24 cellular contexts compared by ENCODE assay signal in the genomic region with DNA sequence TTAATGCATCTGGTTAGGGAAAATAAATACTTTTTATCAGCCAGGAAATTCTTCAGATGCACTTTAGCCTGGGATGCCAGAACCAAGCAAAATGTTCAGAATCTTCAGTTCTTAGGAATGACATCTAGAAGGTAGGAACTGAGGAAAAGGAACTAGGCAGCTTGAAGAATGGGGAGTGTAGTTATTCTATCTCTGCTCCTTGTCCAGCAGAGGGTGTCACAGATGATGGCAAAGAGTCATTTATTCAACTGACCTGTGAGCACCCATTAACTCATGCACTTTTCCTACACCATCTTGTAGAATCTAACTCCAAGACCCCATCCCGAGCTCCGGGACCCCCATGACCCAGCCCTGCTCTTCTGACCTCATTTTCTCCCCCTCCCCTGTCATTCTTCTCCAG.
DNase-seq lines count a peak whose midpoint lies in the region; ATAC-seq, FAIRE-seq and TF ChIP-seq lines count a peak whose summit lies in the region.
"Had no signal": no experiment of that assay in that cellular context is flagged by ENCODE, and none has a peak within 500 bp of the region (broad histone marks: within the 10 kb centered on the region; RNA-seq: fewer than 3 reads in every experiment).

No MANE protein-coding gene starts in this region.

- no peak overlapping the region for H2AFZ ChIP-seq in H9 (ENCODE audit: low read length)

- no peak overlapping the region for H2BK20ac ChIP-seq in H9 (ENCODE audit: low read depth, low read length, poor library complexity, severe bottlenecking)

- no peaks in the 10 kb centered on the region for H3K79me1 ChIP-seq in H9 (ENCODE audit: insufficient read depth, low read depth, low read length, poor library complexity, severe bottlenecking)
- H3K79me1 ChIP-seq in mesendoderm (ENCODE audit: low read length): no peaks in the 10 kb centered on the region

- H3K56ac ChIP-seq in H9 (ENCODE audit: insufficient read length, low read depth, low read length): no peak overlapping the region
- H3K56ac ChIP-seq in mesendoderm (ENCODE audit: low read length): no peak overlapping the region

- DNase-seq in H9 (no peak), SW480 (ENCODE audit: low spot score) (peak; percentile 9), mesendoderm (peak; percentile 34), D721Med (ENCODE audit: insufficient read length, low spot score) (no peak), posterior vena cava (ENCODE audit: low spot score) (no peak), upper lobe of right lung (no peak)
- DNase-seq: activated CD4-positive, alpha-beta T cell treated with anti-CD3 and anti-CD28 coated beads for 4 hours; activated effector memory CD4-positive, alpha-beta T cell treated with Interleukin-2 at 50 U/mL for 16 hours; foreskin keratinocyte; MG63; NCI-H1694 treated with DMSO at 0.1 percent for 48 hours; NCI-H226; RPMI8226; stimulated activated CD4-positive, alpha-beta T cell treated with anti-CD3 and anti-CD28 coated beads, Interleukin-2, amount 100 ng/mL, for 48 hours had no signal

- H3K9me3 Mint-ChIP-seq in H9: peaks cover 0 to 6% of the 10 kb centered on the region in 2 experiments; a peak in 3 of 5 replicates

- H3K4me3 Mint-ChIP-seq in H9: no peak overlapping the region
- H3K4me3 Mint-ChIP-seq: CD14-positive monocyte; dendritic cell treated with granulocyte-macrophage colony-stimulating factor and Interleukin-4, amounts not matched to agents 40 ng/mL and 50 ng/mL, for 4 days; nephron had no signal

- H4K20me1 ChIP-seq in DOHH2 (ENCODE audit: control insufficient read depth, insufficient read depth, low read depth, low read length): no peaks in the 10 kb centered on the region
- no peaks in the 10 kb centered on the region for H4K20me1 ChIP-seq in H9 (ENCODE audit: control insufficient read depth, insufficient read depth, insufficient read length)

- no peak overlapping the region for H3K9ac ChIP-seq in H9 (ENCODE audit: extremely low read depth, insufficient read length, low read length)
- H3K9ac ChIP-seq in mesendoderm (ENCODE audit: low read length): no peak overlapping the region

- H4K8ac ChIP-seq in H9 (replicated peaks; ENCODE audit: insufficient read length, low read depth, low read length) (no peak overlapping the region), mesendoderm (ENCODE audit: low read depth, low read length) (no peak overlapping the region)

- peaks cover 5% of the 10 kb centered on the region for H3K27me3 Mint-ChIP-seq in H9 (ENCODE audit: low read depth)
- H3K27me3 Mint-ChIP-seq: dendritic cell treated with granulocyte-macrophage colony-stimulating factor and Interleukin-4, amounts not matched to agents 40 ng/mL and 50 ng/mL, for 4 days had no signal

- H3F3A ChIP-seq in DOHH2 (ENCODE audit: control insufficient read depth, insufficient read depth): no peaks in the 10 kb centered on the region

- peak; percentile 13 for TF ChIP-seq CTCF in DOHH2 (IDR thresholded peaks at IDR 0.05; ENCODE audit: low read depth, low read length, poor library complexity, severe bottlenecking)
- peak; percentile 48 for TF ChIP-seq CTCF in H9 (conservative IDR thresholded peaks at IDR 0.05)
- no peak for TF ChIP-seq CTCF in D721Med (IDR thresholded peaks at IDR 0.05; ENCODE audit: insufficient read depth, missing control alignments)
- no peak for TF ChIP-seq CTCF in upper lobe of right lung (IDR thresholded peaks at IDR 0.05)

- H3K4me1 Mint-ChIP-seq in H9: peaks cover 7 to 10% of the 10 kb centered on the region in 2 experiments; a peak in 3 of 4 replicates
- H3K4me1 Mint-ChIP-seq: CD14-positive monocyte, nephron had no signal

- H3K9me3 ChIP-seq in DOHH2 (ENCODE audit: control insufficient read depth, insufficient read depth, low read length) (no peaks in the 10 kb centered on the region), H9 (ENCODE audit: control insufficient read depth, low read depth, low read length) (no peaks in the 10 kb centered on the region), upper lobe of right lung (no peaks in the 10 kb centered on the region)
- H3K9me3 ChIP-seq: MG63, prostate gland had no signal

- H3K27me3 ChIP-seq in DOHH2 (ENCODE audit: control insufficient read depth, low read length) (no peaks in the 10 kb centered on the region), H9 (ENCODE audit: insufficient read depth, low read length) (no peaks in the 10 kb centered on the region), mesendoderm (ENCODE audit: insufficient read depth, low read length, poor library complexity) (no peaks in the 10 kb centered on the region), upper lobe of right lung (no peaks in the 10 kb centered on the region)
- H3K27me3 ChIP-seq: foreskin keratinocyte, MG63 had no signal

- H3K27ac ChIP-seq in DOHH2 (ENCODE audit: low read depth, low read length): no peak overlapping the region
- H3K27ac ChIP-seq in H9 (ENCODE audit: insufficient read length, low read depth, low read length): no peak overlapping the region
- no peak overlapping the region for H3K27ac ChIP-seq in mesendoderm (ENCODE audit: low read depth, low read length)
- H3K27ac ChIP-seq in upper lobe of right lung: no peak overlapping the region
- H3K27ac ChIP-seq: epithelial cell of prostate, foreskin keratinocyte, prostate gland, skin epidermis had no signal

- no peak for FAIRE-seq in D721Med (lab: Jason Lieb, UNC)
- FAIRE-seq: bronchial epithelial cell, HepG2 had no signal

- H3T11ph ChIP-seq in H9 (ENCODE audit: low read length): no peak overlapping the region

- H2BK12ac ChIP-seq in H9 (ENCODE audit: insufficient read length, low read depth, low read length): no peak overlapping the region

- H2BK5ac ChIP-seq in H9 (ENCODE audit: insufficient read length, low read length): no peak overlapping the region
- H2BK5ac ChIP-seq in mesendoderm (ENCODE audit: low read length): no peak overlapping the region

- H2AK5ac ChIP-seq in H9 (ENCODE audit: insufficient read length, low read length) (no peak overlapping the region), mesendoderm (ENCODE audit: low read length) (no peak overlapping the region)

- H3K4ac ChIP-seq in H9 (ENCODE audit: low read depth, low read length) (no peak overlapping the region), mesendoderm (ENCODE audit: low read depth, low read length) (no peak overlapping the region)

- H3K4me2 ChIP-seq in DOHH2 (ENCODE audit: low read length) (no peak overlapping the region), H9 (ENCODE audit: insufficient read depth, insufficient read length, low read length) (no peak overlapping the region), mesendoderm (ENCODE audit: low read length) (no peak overlapping the region)

- H4K5ac ChIP-seq in H9 (ENCODE audit: insufficient read length, low read depth, low read length) (no peak overlapping the region), mesendoderm (ENCODE audit: low read length) (no peak overlapping the region)

- no CpG with 5 or more reads among the region's 2 CpGs for WGBS in H9 (ENCODE audit: extremely low coverage, insufficient read length, low lambda C conversion rate)
- WGBS in mesendoderm (ENCODE audit: extremely low coverage, insufficient coverage, low lambda C conversion rate): no CpG with 5 or more reads among the region's 2 CpGs

- no peak overlapping the region for H3K14ac ChIP-seq in H9 (ENCODE audit: insufficient read depth, low read length)

- no peaks in the 10 kb centered on the region for H3K36me3 ChIP-seq in DOHH2 (ENCODE audit: control insufficient read depth, low read length)
- no peaks in the 10 kb centered on the region for H3K36me3 ChIP-seq in mesendoderm (ENCODE audit: control insufficient read depth, insufficient read depth, low read length)
- H3K36me3 ChIP-seq in upper lobe of right lung: no peaks in the 10 kb centered on the region
- H3K36me3 ChIP-seq: MG63, prostate gland had no signal

- peaks cover 0 to 5% (median 0%) of the 10 kb centered on the region in 3 experiments; a peak in 1 of 7 replicates for H3K36me3 Mint-ChIP-seq in H9 (ENCODE audit: insufficient read depth in 1 of 3, low read depth in 3 of 3)
- H3K36me3 Mint-ChIP-seq: CD14-positive monocyte had no signal

- ATAC-seq in GM21423 (IDR thresholded peaks at IDR 0.05; ENCODE audit: unreplicated experiment) (no peak), upper lobe of right lung (no peak)
- ATAC-seq: foreskin keratinocyte, HepG2 had no signal

- H3K4me3 ChIP-seq in DOHH2 (ENCODE audit: low read length) (no peak overlapping the region), mesendoderm (ENCODE audit: low read length) (no peak overlapping the region), upper lobe of right lung (no peak overlapping the region)
- H3K4me3 ChIP-seq: MG63, prostate gland, skin epidermis had no signal

- intact Hi-C loops in posterior vena cava (cut with DNase I) (no loop called here), upper lobe of right lung (cut with DNase I) (no loop called here)

- H4K91ac ChIP-seq in H9 (ENCODE audit: insufficient read length, low read depth, low read length): no peak overlapping the region

- no peak overlapping the region for H3K27ac Mint-ChIP-seq in H9
- H3K27ac Mint-ChIP-seq: CD14-positive monocyte; dendritic cell treated with granulocyte-macrophage colony-stimulating factor and Interleukin-4, amounts not matched to agents 40 ng/mL and 50 ng/mL, for 4 days; nephron had no signal

- no peaks in the 10 kb centered on the region for H3K9me2 ChIP-seq in DOHH2 (replicated peaks; ENCODE audit: control insufficient read depth, low read length)

- H2BK15ac ChIP-seq in H9 (ENCODE audit: low read depth, low read length) (no peak overlapping the region), mesendoderm (replicated peaks; ENCODE audit: low read depth) (no peak overlapping the region)

- H3K23me2 ChIP-seq in H9 (ENCODE audit: insufficient read length, low read depth, low read length, poor library complexity, severe bottlenecking): no peaks in the 10 kb centered on the region

- H3K18ac ChIP-seq in H9 (ENCODE audit: insufficient read length, low read depth, low read length) (no peak overlapping the region), mesendoderm (ENCODE audit: low read length) (no peak overlapping the region)

- no peak overlapping the region for H3K23ac ChIP-seq in H9 (ENCODE audit: insufficient read length, low read depth, low read length)
- no peak overlapping the region for H3K23ac ChIP-seq in mesendoderm (ENCODE audit: low read length)

- no peaks in the 10 kb centered on the region for H3K79me2 ChIP-seq in DOHH2 (ENCODE audit: control insufficient read depth, low read length)
- H3K79me2 ChIP-seq in H9 (ENCODE audit: insufficient read depth, low read length): no peaks in the 10 kb centered on the region
- H3K79me2 ChIP-seq in mesendoderm (ENCODE audit: control insufficient read depth, insufficient read depth, low read length): no peaks in the 10 kb centered on the region

- H2BK120ac ChIP-seq in H9 (ENCODE audit: low read depth, low read length, poor library complexity, severe bottlenecking) (no peak overlapping the region), mesendoderm (ENCODE audit: low read depth, low read length) (no peak overlapping the region)

- H3K4me1 ChIP-seq in DOHH2 (ENCODE audit: control insufficient read depth, low read length) (no peaks in the 10 kb centered on the region), H9 (ENCODE audit: insufficient read depth, low read length) (no peaks in the 10 kb centered on the region), mesendoderm (ENCODE audit: control insufficient read depth, low read depth, low read length) (no peaks in the 10 kb centered on the region), upper lobe of right lung (no peaks in the 10 kb centered on the region)
- H3K4me1 ChIP-seq: foreskin keratinocyte, prostate gland had no signal

Comparison
In these comparisons a context has a peak if more than half of its experiments do, and no peak if none do; other contexts are left out.
1. CTCF ChIP-seq: peak in DOHH2 (single experiment) and H9 (single experiment); none in D721Med (single experiment) and upper lobe of right lung (single experiment).
2. DNase-seq: peak in SW480 (single experiment) and mesendoderm (single experiment); none in H9 (single experiment), D721Med (single experiment), posterior vena cava (single experiment) and upper lobe of right lung (single experiment).